In the genomic region with DNA sequence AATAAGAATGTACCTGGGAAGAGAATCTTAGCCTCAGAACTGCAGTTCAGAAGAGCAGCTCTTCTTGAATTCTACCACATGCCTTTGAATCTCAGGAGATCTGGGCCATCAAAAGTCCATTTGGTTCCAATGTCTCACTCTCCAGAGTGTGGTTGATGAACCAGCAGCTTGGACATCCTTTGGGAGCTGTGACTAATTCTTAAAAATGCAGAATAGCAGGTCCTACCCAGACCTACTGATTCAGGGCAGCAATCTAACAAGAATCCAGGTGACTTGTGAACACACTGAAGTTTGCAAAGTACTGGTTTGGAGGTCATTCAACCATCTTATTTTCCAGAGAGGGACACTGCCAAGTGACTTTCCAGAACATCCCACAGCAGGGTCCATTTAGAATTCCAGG, we compare ENCODE assay signal across 18 cellular contexts.
"Had no signal": no experiment of that assay in that cellular context is flagged by ENCODE, and none has a peak within 500 bp of the region (broad histone marks: within the 10 kb centered on the region; RNA-seq: fewer than 3 reads in every experiment).

No MANE protein-coding gene starts in this region.

- ATAC-seq: Right ventricle myocardium inferior, SK-N-SH treated with all-trans-retinoic acid at 6 μM for 48 hours had no signal

- H3K27ac ChIP-seq: PC-9, Peyer's patch, SJCRH30 had no signal

- H3K27me3 ChIP-seq: MG63, Peyer's patch, SJCRH30 had no signal

- H3K9me3 ChIP-seq: MG63, Peyer's patch, SJCRH30 had no signal

- DNase-seq: KBM-7, MG63, NCI-H1092 treated with DMSO at 0.1 percent for 48 hours, NCI-H1436, NCI-H187, NCI-H2029, NCI-H2171, NCI-H226, NCI-H446, NCI-H510A, NCI-H524 treated with DMSO at 0.1 percent for 48 hours, NCI-H774, PC-9, Peyer's patch, SHP77 treated with DMSO at 0.1 percent for 48 hours had no signal

- H3K36me3 ChIP-seq: MG63, Peyer's patch, SJCRH30 had no signal

- H2AFZ ChIP-seq: PC-9 had no signal

- H3K4me1 ChIP-seq: Peyer's patch had no signal

- H3K4me2 ChIP-seq: PC-9 had no signal

- H3K4me3 ChIP-seq: MG63, PC-9, Peyer's patch, SJCRH30 had no signal
